In genomic region chr1:3541930-3542329, GRCh38 we compare ENCODE assay signal across 20 cellular contexts.
A peak's percentile ranks its signal among the peaks of the same experiment; 100 is the strongest.
DNase-seq lines count a peak whose midpoint lies in the region; ATAC-seq, FAIRE-seq and TF ChIP-seq lines count a peak whose summit lies in the region.
"Had no signal": no experiment of that assay in that cellular context is flagged by ENCODE, and none has a peak within 500 bp of the region (broad histone marks: within the 10 kb centered on the region; RNA-seq: fewer than 3 reads in every experiment).

No MANE protein-coding gene starts in this region.

- H3K79me2 ChIP-seq in endothelial cell of umbilical vein (ENCODE audit: control insufficient read depth, insufficient read depth, low read length), result no peaks in the 10 kb centered on the region

- H3K56ac ChIP-seq in IMR-90 (ENCODE audit: extremely low read depth, insufficient read depth, low read length), result no peak overlapping the region; the same call in 1 of the 2 replicates

- H3K27me3 ChIP-seq in IMR-90 (ENCODE audit: control insufficient read depth, insufficient read depth, low read length) (no peaks in the 10 kb centered on the region), endothelial cell of umbilical vein (ENCODE audit: control insufficient read depth in 2 of 2, insufficient read depth in 2 of 2, low read length in 2 of 2) (no peaks in the 10 kb centered on the region), neuronal stem cell (ENCODE audit: control insufficient read depth in 3 of 3, insufficient read depth in 3 of 3, low read depth in 1 of 3, low read length in 3 of 3) (no peaks in the 10 kb centered on the region)
- H3K27me3 ChIP-seq: transverse colon had no signal

- no peak for TF ChIP-seq RAD21 in IMR-90 (IDR thresholded peaks at IDR 0.05; ENCODE audit: low read length)

- H2AK5ac ChIP-seq in IMR-90 (ENCODE audit: low read depth, low read length), result peak overlapping the region; percentile 92; the same call in 1 of the 2 replicates
- H2AK5ac ChIP-seq in neuronal stem cell (ENCODE audit: low read depth, low read length), result no peak overlapping the region

- H2BK12ac ChIP-seq in neuronal stem cell (ENCODE audit: low read length), result no peak overlapping the region

- dilution Hi-C loops in IMR-90 (cut with HindIII; ENCODE audit: low sequenced_read_pairs, unreplicated experiment) (no loop called here), endothelial cell of umbilical vein (cut with MboI; ENCODE audit: extremely low pct_ligation_motif_present, low sequenced_read_pairs) (no loop called here)

- H3K27me3 Mint-ChIP-seq in immature natural killer cell (ENCODE audit: low read depth in 3 of 3), result no peaks in the 10 kb centered on the region

- H2AFZ ChIP-seq in IMR-90 (replicated peaks; ENCODE audit: low read length, poor library complexity) (peak overlapping the region; percentile 82), endothelial cell of umbilical vein (ENCODE audit: low read depth, low read length) (peak overlapping the region; percentile 7), neuronal stem cell (ENCODE audit: low read length) (no peak overlapping the region)

- no peak overlapping the region for H3K23ac ChIP-seq in IMR-90 (ENCODE audit: low read depth, low read length)
- H3K23ac ChIP-seq in neuronal stem cell (ENCODE audit: low read depth, low read length, poor library complexity), result no peak overlapping the region

- ATAC-seq in IMR-90 (ENCODE audit: low read depth), result no peak
- no peak for ATAC-seq in HG03139 (IDR thresholded peaks at IDR 0.05; ENCODE audit: unreplicated experiment)
- ATAC-seq: sciatic nerve had no signal

- POLR2A ChIA-PET in IMR-90 (lab: Charles Lee; ENCODE audit: unreplicated experiment), result no interaction called here
- POLR2A ChIA-PET in endothelial cell of umbilical vein (lab: Charles Lee), result no interaction called here

- no peaks in the 10 kb centered on the region for H3K36me3 ChIP-seq in IMR-90 (ENCODE audit: control insufficient read depth, insufficient read depth, low read length)
- no peaks in the 10 kb centered on the region for H3K36me3 ChIP-seq in endothelial cell of umbilical vein (ENCODE audit: control insufficient read depth in 2 of 2, extremely low read depth in 1 of 2, insufficient read depth in 2 of 2, low read length in 2 of 2)
- no peaks in the 10 kb centered on the region for H3K36me3 ChIP-seq in neuronal stem cell (replicated peaks in 1 of 2; ENCODE audit: control insufficient read depth in 2 of 2, insufficient read depth in 2 of 2, low read length in 2 of 2)
- H3K36me3 ChIP-seq: transverse colon had no signal

- peak overlapping the region; percentile 95; a peak in 2 of 4 replicates for H4K8ac ChIP-seq in IMR-90 (ENCODE audit: low read depth in 2 of 2, low read length in 2 of 2)
- H4K8ac ChIP-seq in neuronal stem cell (ENCODE audit: low read depth, low read length), result no peak overlapping the region

- H3K36me3 Mint-ChIP-seq in immature natural killer cell, result no peaks in the 10 kb centered on the region

- H3K4me2 ChIP-seq in IMR-90 (ENCODE audit: low read depth, low read length), result no peak overlapping the region
- no peak overlapping the region for H3K4me2 ChIP-seq in endothelial cell of umbilical vein (ENCODE audit: insufficient read depth, low read length)
- no peak overlapping the region for H3K4me2 ChIP-seq in neuronal stem cell (ENCODE audit: insufficient read depth, low read length, poor library complexity, severe bottlenecking)

- no peak overlapping the region for H3K27ac Mint-ChIP-seq in immature natural killer cell
- H3K27ac Mint-ChIP-seq: activated naive CD4-positive, alpha-beta T cell treated with anti-CD3 and anti-CD28 coated beads for 36 hours had no signal

- peak overlapping the region; percentile 98 for H2BK5ac ChIP-seq in IMR-90 (ENCODE audit: low read depth, low read length, poor library complexity, severe bottlenecking)
- no peak overlapping the region for H2BK5ac ChIP-seq in neuronal stem cell (ENCODE audit: low read length)

- H4K20me1 ChIP-seq in IMR-90 (ENCODE audit: insufficient read depth, low read length) (no peaks in the 10 kb centered on the region), endothelial cell of umbilical vein (replicated peaks; ENCODE audit: control insufficient read depth, extremely low read depth, insufficient read depth, low read length) (no peaks in the 10 kb centered on the region)

- TF ChIP-seq POLR2A in IMR-90 (IDR thresholded peaks at IDR 0.05; ENCODE audit: low read depth, low read length) (no peak), endothelial cell of umbilical vein (IDR thresholded peaks at IDR 0.05; ENCODE audit: low read depth, low read length) (no peak)

- H2BK15ac ChIP-seq in IMR-90 (ENCODE audit: low read depth, low read length) (peak overlapping the region; percentile 96; the same call in 2 of the 3 replicates), neuronal stem cell (ENCODE audit: low read length) (no peak overlapping the region)

- DNase-seq in A172 (ENCODE audit: low spot score) (peak; percentile 34), IMR-90 (no peak), endothelial cell of umbilical vein (ENCODE audit: low read depth, low spot score) (no peak), neuronal stem cell (ENCODE audit: low spot score) (no peak), NCI-H1694 (lab: John Stamatoyannopoulos, UW) (no peak), immature natural killer cell (no peak), middle frontal gyrus (ENCODE audit: extremely low spot score, low spot score) (no peak)
- DNase-seq: ACHN; activated CD4-positive, alpha-beta T cell treated with anti-CD3 and anti-CD28 coated beads for 4 hours; activated naive CD4-positive, alpha-beta T cell treated with anti-CD3 and anti-CD28 coated beads for 36 hours; activated T-cell treated with anti-CD3 and anti-CD28 coated beads for 4 hours; COR-L47; HCEC 1CT; NCI-H1092; stimulated activated CD4-positive, alpha-beta T cell treated with anti-CD3 and anti-CD28 coated beads, Interleukin-4, amount 100 ng/mL, for 24 hours; T-helper 9 cell; transverse colon had no signal

- intact Hi-C loops in IMR-90 (cut with micrococcal nuclease) (loop anchor here (5.0 kb wide), 1 partner anchor 40 kb away; no protein-coding TSS in a partner anchor), endothelial cell of umbilical vein (cut with micrococcal nuclease) (loop anchor here (2.0 kb wide), 2 partner anchors 69 to 77 kb away; partner anchors contain the start of gene MEGF6)

- H2AK9ac ChIP-seq in IMR-90 (replicated peaks; ENCODE audit: low read depth, low read length, poor library complexity), result peak overlapping the region; percentile 94

- TF ChIP-seq CTCF in IMR-90 (conservative IDR thresholded peaks at IDR 0.05; ENCODE audit: low read depth, low read length) (no peak), endothelial cell of umbilical vein (IDR thresholded peaks at IDR 0.05; ENCODE audit: extremely low read depth in 1 of 2, insufficient read depth in 1 of 2, low read depth in 1 of 2, low read length in 2 of 2) (peak in 1 of 2 donors; percentile 7)

- H2BK20ac ChIP-seq in IMR-90 (ENCODE audit: low read depth, low read length), result peak overlapping the region; percentile 87

- H2BK120ac ChIP-seq in IMR-90 (ENCODE audit: low read depth, low read length) (peak overlapping the region; percentile 99), neuronal stem cell (ENCODE audit: low read depth, low read length) (no peak overlapping the region)

- H3K9me3 ChIP-seq in IMR-90 (ENCODE audit: control insufficient read depth, insufficient read depth, low read length) (no peaks in the 10 kb centered on the region; the same call in 1 of the 2 replicates), endothelial cell of umbilical vein (replicated peaks; ENCODE audit: control insufficient read depth, insufficient read depth, low read length) (no peaks in the 10 kb centered on the region), neuronal stem cell (replicated peaks in 1 of 2; ENCODE audit: control insufficient read depth in 2 of 2, insufficient read depth in 1 of 2, low read depth in 1 of 2, low read length in 2 of 2) (no peaks in the 10 kb centered on the region)
- H3K9me3 ChIP-seq: transverse colon had no signal

- no peaks in the 10 kb centered on the region for H3K4me1 Mint-ChIP-seq in immature natural killer cell

- CTCF ChIA-PET in IMR-90 (lab: Yijun Ruan, JAX), result no interaction called here
- CTCF ChIA-PET in endothelial cell of umbilical vein (lab: Charles Lee), result interaction anchor here (1.5 to 3.0 kb wide), 4 partner anchors 23 to 182 kb away, joined by 4 to 12 read pairs (median 6); no protein-coding TSS in a partner anchor

- H3K18ac ChIP-seq in IMR-90 (ENCODE audit: low read depth, low read length), result peak overlapping the region; percentile 92
- H3K18ac ChIP-seq in neuronal stem cell (ENCODE audit: low read length), result peak overlapping the region; percentile 27

- 90% methylated on average over 14 of the region's 18 CpGs; no CpG with 5 or more reads in 1 of the 2 experiments for WGBS in IMR-90 (ENCODE audit: extremely low coverage in 2 of 2, insufficient read length in 1 of 2), 2 experiments
- WGBS in neuronal stem cell (ENCODE audit: extremely low coverage in 2 of 2, insufficient read length in 2 of 2, insufficient replicate concordance in 1 of 2), 2 donors, result no CpG with 5 or more reads among the region's 18 CpGs

- H3K4ac ChIP-seq in IMR-90 (ENCODE audit: low read depth, low read length) (peak overlapping the region; percentile 98), neuronal stem cell (ENCODE audit: low read length) (no peak overlapping the region)

- H3K4me1 ChIP-seq in IMR-90 (ENCODE audit: control insufficient read depth, insufficient read depth, low read length), result peaks cover 30% of the 10 kb centered on the region
- peaks cover 17% of the 10 kb centered on the region for H3K4me1 ChIP-seq in endothelial cell of umbilical vein (ENCODE audit: control insufficient read depth, extremely low read depth, insufficient read depth, low read length)
- H3K4me1 ChIP-seq in neuronal stem cell (ENCODE audit: control insufficient read depth in 2 of 2, insufficient read depth in 1 of 2, low read depth in 1 of 2, low read length in 2 of 2), result peaks cover 18 to 33% of the 10 kb centered on the region in 2 donors

- no peaks in the 10 kb centered on the region for H3K9me3 Mint-ChIP-seq in immature natural killer cell
- H3K9me3 Mint-ChIP-seq: activated naive CD4-positive, alpha-beta T cell treated with anti-CD3 and anti-CD28 coated beads for 36 hours; neural crest cell had no signal

- no peak for FAIRE-seq in endothelial cell of umbilical vein (lab: Jason Lieb, UNC)

- H3K27ac ChIP-seq in IMR-90 (ENCODE audit: insufficient read depth, low read length) (peak overlapping the region; percentile 96), endothelial cell of umbilical vein (ENCODE audit: insufficient read depth, low read depth, low read length) (no peak overlapping the region), neuronal stem cell (replicated peaks; ENCODE audit: low read length) (no peak overlapping the region)

- H3K9ac ChIP-seq in IMR-90 (ENCODE audit: low read depth, low read length), result no peak overlapping the region
- no peak overlapping the region for H3K9ac ChIP-seq in endothelial cell of umbilical vein (replicated peaks; ENCODE audit: extremely low read depth, insufficient read depth, low read length)
- H3K9ac ChIP-seq in neuronal stem cell (ENCODE audit: low read depth, low read length, poor library complexity), result peak overlapping the region; percentile 50

- in situ Hi-C loops in IMR-90 (cut with MboI; ENCODE audit: low sequenced_read_pairs), result no loop called here

- H3K4me3 Mint-ChIP-seq in immature natural killer cell, result no peak overlapping the region
- H3K4me3 Mint-ChIP-seq: activated naive CD4-positive, alpha-beta T cell treated with anti-CD3 and anti-CD28 coated beads for 36 hours; neural crest cell had no signal

- H3K9me1 ChIP-seq in IMR-90 (ENCODE audit: insufficient read depth, low read length), result 0 out of 2 replicates have a peak, but pooled peaks cover 2% of the 10 kb centered on the region
- H3K9me1 ChIP-seq in endothelial cell of umbilical vein (replicated peaks; ENCODE audit: control insufficient read depth, extremely low read depth, insufficient read depth, low read length), result no peaks in the 10 kb centered on the region

- H4K5ac ChIP-seq in IMR-90 (ENCODE audit: low read depth, low read length), result peak overlapping the region; percentile 90; the same call in 1 of the 2 replicates

- H3K14ac ChIP-seq in IMR-90 (replicated peaks; ENCODE audit: low read depth, low read length), result peak overlapping the region; percentile 95
- peak overlapping the region; percentile 3 for H3K14ac ChIP-seq in neuronal stem cell (ENCODE audit: low read length)

- no TSS peak for BruUV-seq in IMR-90 (replicated peaks; lab: Mats Ljungman, UMichigan)
- BruUV-seq in endothelial cell of umbilical vein (replicated peaks; lab: Mats Ljungman, UMichigan), result no TSS peak

- H3K4me3 ChIP-seq in IMR-90 (ENCODE audit: insufficient read depth, low read depth, low read length), result no peak overlapping the region
- H3K4me3 ChIP-seq in endothelial cell of umbilical vein (replicated peaks in 1 of 3; ENCODE audit: insufficient read depth in 1 of 3, low read depth in 1 of 3, low read length in 3 of 3), result no peak overlapping the region
- H3K4me3 ChIP-seq in neuronal stem cell (ENCODE audit: low read length in 2 of 2), result no peak overlapping the region
- H3K4me3 ChIP-seq: transverse colon had no signal

- H3K79me1 ChIP-seq in IMR-90 (ENCODE audit: low read depth in 1 of 2, low read length in 2 of 2), result no peaks in the 10 kb centered on the region
- H3K79me1 ChIP-seq in neuronal stem cell (ENCODE audit: low read depth, low read length), result peaks cover 14% of the 10 kb centered on the region

- H4K91ac ChIP-seq in IMR-90 (ENCODE audit: insufficient read depth, low read depth, low read length), result peak overlapping the region; percentile 98
- H4K91ac ChIP-seq in neuronal stem cell (ENCODE audit: low read depth, low read length, poor library complexity), result no peak overlapping the region
